In genomic region chr2:195561205-195562032, GRCh38 we compare ENCODE assay signal across 8 cellular contexts.
DNase-seq lines count a peak whose midpoint lies in the region; ATAC-seq, FAIRE-seq and TF ChIP-seq lines count a peak whose summit lies in the region.

No MANE protein-coding gene starts in this region.

- H3K4me1 ChIP-seq in left ventricle myocardium inferior = no peaks in the 10 kb centered on the region

- no peak for FAIRE-seq in urothelium cell line (lab: Jason Lieb, UNC)

- ATAC-seq in GM21825 (IDR thresholded peaks at IDR 0.05; ENCODE audit: unreplicated experiment) = peak; percentile 52

- TF ChIP-seq CTCF in GM13977 (IDR thresholded peaks at IDR 0.05; ENCODE audit: extremely low read depth, insufficient read depth, missing control alignments) (no peak), choroid plexus epithelial cell (conservative IDR thresholded peaks at IDR 0.05; ENCODE audit: low read depth, low read length) (no peak), left ventricle myocardium inferior (IDR thresholded peaks at IDR 0.05; ENCODE audit: borderline replicate concordance) (no peak)

- H3K9me3 ChIP-seq in left ventricle myocardium inferior (replicated peaks) = no peaks in the 10 kb centered on the region

- no peak overlapping the region for H3K27ac ChIP-seq in left ventricle myocardium inferior (replicated peaks)

- in situ Hi-C loops in GM13977 (cut with MboI; ENCODE audit: low pct_unique_long_range_greater_than_20kb, low sequenced_read_pairs, unreplicated experiment) = no loop called here

- intact Hi-C loops in left ventricle myocardium inferior (cut with micrococcal nuclease) = no loop called here

- H3K27me3 ChIP-seq in left ventricle myocardium inferior (ENCODE audit: low read depth) = peaks cover 8% of the 10 kb centered on the region

- H3K4me3 ChIP-seq in choroid plexus epithelial cell (ENCODE audit: low read depth, low read length) = no peak overlapping the region
- H3K4me3 ChIP-seq in left ventricle myocardium inferior = no peak overlapping the region

- peak; percentile 54 for DNase-seq in GM13977 (ENCODE audit: low spot score)
- peak; percentile 89 for DNase-seq in LHCN-M2 (ENCODE audit: low read depth)
- DNase-seq in choroid plexus epithelial cell (ENCODE audit: low read depth) = peak; percentile 93
- DNase-seq in urothelium cell line (ENCODE audit: low spot score) = peak; percentile 6
- DNase-seq in NCI-H146 (lab: John Stamatoyannopoulos, UW) = no peak
- no peak for DNase-seq in T-helper 9 cell
- DNase-seq in left ventricle myocardium inferior = no peak

- H3K36me3 ChIP-seq in left ventricle myocardium inferior = no peaks in the 10 kb centered on the region

Comparison
In these comparisons a context has a peak if more than half of its experiments do, and no peak if none do; other contexts are left out.
1. DNase-seq: peak in GM13977 (single experiment), LHCN-M2 (single experiment), choroid plexus epithelial cell (single experiment) and urothelium cell line (single experiment); none in NCI-H146 (single experiment), T-helper 9 cell (single experiment) and left ventricle myocardium inferior (single experiment).